ENCODE assay signal across 1 cellular context in genomic region chr2:47295981-47296350, GRCh38.
TF ChIP-seq lines count a peak whose summit lies in the region.

No MANE protein-coding gene starts in this region.

TF ChIP-seq in IMR-90, 13 proteins besides CTCF, POLR2A, EP300 and RAD21 (continued from another document):
- TF ChIP-seq USF2 (IDR thresholded peaks at IDR 0.05; ENCODE audit: low read depth, low read length): no peak
- TF ChIP-seq, protein P1, sequence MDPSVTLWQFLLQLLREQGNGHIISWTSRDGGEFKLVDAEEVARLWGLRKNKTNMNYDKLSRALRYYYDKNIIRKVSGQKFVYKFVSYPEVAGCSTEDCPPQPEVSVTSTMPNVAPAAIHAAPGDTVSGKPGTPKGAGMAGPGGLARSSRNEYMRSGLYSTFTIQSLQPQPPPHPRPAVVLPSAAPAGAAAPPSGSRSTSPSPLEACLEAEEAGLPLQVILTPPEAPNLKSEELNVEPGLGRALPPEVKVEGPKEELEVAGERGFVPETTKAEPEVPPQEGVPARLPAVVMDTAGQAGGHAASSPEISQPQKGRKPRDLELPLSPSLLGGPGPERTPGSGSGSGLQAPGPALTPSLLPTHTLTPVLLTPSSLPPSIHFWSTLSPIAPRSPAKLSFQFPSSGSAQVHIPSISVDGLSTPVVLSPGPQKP (IDR thresholded peaks at IDR 0.05; ENCODE audit: borderline replicate concordance, low read depth, low read length): no peak
- TF ChIP-seq MAFK (IDR thresholded peaks at IDR 0.05; ENCODE audit: low read depth, low read length): no peak
- no peak for TF ChIP-seq MXI1 (IDR thresholded peaks at IDR 0.05; ENCODE audit: borderline replicate concordance, low read depth, low read length)
